16 cellular contexts compared by ENCODE assay signal in genomic region chr9:94018628-94019027, GRCh38.
DNase-seq lines count a peak whose midpoint lies in the region; ATAC-seq and TF ChIP-seq lines count a peak whose summit lies in the region.
"Had no signal": no experiment of that assay in that cellular context is flagged by ENCODE, and none has a peak within 500 bp of the region (broad histone marks: within the 10 kb centered on the region; RNA-seq: fewer than 3 reads in every experiment).

No MANE protein-coding gene starts in this region.

- H2AFZ ChIP-seq in KMS-11 (ENCODE audit: low read depth), result peak overlapping the region; percentile 59

- DNase-seq in AG09319 (ENCODE audit: extremely low read depth, low read depth) (peak; percentile 38), cerebellar cortex (ENCODE audit: low spot score) (peak; percentile 18), lower lobe of right lung (no peak), T-helper 17 cell (no peak)
- DNase-seq in activated CD8-positive, alpha-beta memory T cell treated with anti-CD3 and anti-CD28 coated beads, Interleukin-2, amount 50 U/mL, for 48 hours, result no peak
- DNase-seq in activated CD8-positive, alpha-beta memory T cell treated with anti-CD3 and anti-CD28 coated beads, Interleukin-2, amount 10 ng/mL, durations not matched to agents 7 days and 5 days, result no peak
- DNase-seq: activated CD4-positive, alpha-beta T cell treated with anti-CD3 and anti-CD28 coated beads, Interleukin-2, amount 10 ng/mL, durations not matched to agents 24 days and 14 days; anterior cingulate cortex; DMS153; gastrocnemius medialis; H7; posterior cingulate gyrus; SIG-M5 had no signal

- no peaks in the 10 kb centered on the region for H3K36me3 Mint-ChIP-seq in T-helper 17 cell (ENCODE audit: low read depth)
- H3K36me3 Mint-ChIP-seq in activated CD8-positive, alpha-beta memory T cell treated with anti-CD3 and anti-CD28 coated beads, Interleukin-2, amount 10 ng/mL, durations not matched to agents 7 days and 5 days, result no peaks in the 10 kb centered on the region

- H4K20me1 ChIP-seq in KMS-11 (ENCODE audit: insufficient read depth), result no peaks in the 10 kb centered on the region

- H3K9me3 ChIP-seq in lower lobe of right lung (peaks cover 6% of the 10 kb centered on the region), T-helper 17 cell (ENCODE audit: control insufficient read depth, low read length, poor library complexity, severe bottlenecking) (no peaks in the 10 kb centered on the region)
- H3K9me3 ChIP-seq: gastrocnemius medialis had no signal

- no peak for TF ChIP-seq CTCF in AG09319 (IDR thresholded peaks at IDR 0.05; ENCODE audit: low read depth, low read length)
- TF ChIP-seq CTCF in KMS-11 (conservative IDR thresholded peaks at IDR 0.05; ENCODE audit: low read depth, low read length), result no peak
- no peak for TF ChIP-seq CTCF in lower lobe of right lung (IDR thresholded peaks at IDR 0.05)

- H3K9me3 Mint-ChIP-seq in activated CD8-positive, alpha-beta memory T cell treated with anti-CD3 and anti-CD28 coated beads, Interleukin-2, amount 10 ng/mL, durations not matched to agents 7 days and 5 days (ENCODE audit: low read depth), result no peaks in the 10 kb centered on the region

- peak overlapping the region; percentile 30; the same call in 1 of the 2 replicates for H3K9ac ChIP-seq in KMS-11

- H3K4me3 Mint-ChIP-seq in T-helper 17 cell, result no peak overlapping the region
- no peak overlapping the region for H3K4me3 Mint-ChIP-seq in activated CD8-positive, alpha-beta memory T cell treated with anti-CD3 and anti-CD28 coated beads, Interleukin-2, amount 10 ng/mL, durations not matched to agents 7 days and 5 days
- H3K4me3 Mint-ChIP-seq: activated CD4-positive, alpha-beta T cell treated with anti-CD3 and anti-CD28 coated beads, Interleukin-2, amount 10 ng/mL, durations not matched to agents 24 days and 14 days; activated T-helper 1 cell treated with anti-CD3 and anti-CD28 coated beads, Interleukin-12 subunit alpha, Interleukin-12 subunit beta, Interleukin-2, Interleukin-4 antibody, amounts not matched to agents 30 ng/mL and 10 ng/mL and 1 ng/mL, durations not matched to agents 14 hours and 24 hours and 36 hours had no signal

- peaks cover 2% of the 10 kb centered on the region for H3K4me1 Mint-ChIP-seq in T-helper 17 cell
- no peaks in the 10 kb centered on the region for H3K4me1 Mint-ChIP-seq in activated CD8-positive, alpha-beta memory T cell treated with anti-CD3 and anti-CD28 coated beads, Interleukin-2, amount 10 ng/mL, durations not matched to agents 7 days and 5 days
- H3K4me1 Mint-ChIP-seq: activated CD4-positive, alpha-beta T cell treated with anti-CD3 and anti-CD28 coated beads, Interleukin-2, amount 10 ng/mL, durations not matched to agents 24 days and 14 days had no signal

- H3K4me1 ChIP-seq in KMS-11 (ENCODE audit: low read depth, poor library complexity, severe bottlenecking), result peaks cover 29% of the 10 kb centered on the region
- H3K4me1 ChIP-seq in lower lobe of right lung, result peaks cover 8% of the 10 kb centered on the region
- H3K4me1 ChIP-seq: gastrocnemius medialis had no signal

- H3K27me3 ChIP-seq in KMS-11 (ENCODE audit: insufficient read depth, low read depth), result no peaks in the 10 kb centered on the region
- no peaks in the 10 kb centered on the region for H3K27me3 ChIP-seq in lower lobe of right lung (ENCODE audit: low read depth)
- H3K27me3 ChIP-seq: gastrocnemius medialis had no signal

- intact Hi-C loops in lower lobe of right lung (cut with DNase I), result no loop called here

- H3K27me3 Mint-ChIP-seq in T-helper 17 cell, result peaks cover 12% of the 10 kb centered on the region
- no peaks in the 10 kb centered on the region for H3K27me3 Mint-ChIP-seq in activated CD8-positive, alpha-beta memory T cell treated with anti-CD3 and anti-CD28 coated beads, Interleukin-2, amount 10 ng/mL, durations not matched to agents 7 days and 5 days

- H3K4me3 ChIP-seq in KMS-11 (IDR thresholded peaks at IDR 0.05; ENCODE audit: insufficient read depth, low read depth, low read length) (no peak overlapping the region), lower lobe of right lung (no peak overlapping the region)
- H3K4me3 ChIP-seq: gastrocnemius medialis had no signal

- peak; percentile 41 to 57 for ATAC-seq in lower lobe of right lung
- ATAC-seq in GM21825 (IDR thresholded peaks at IDR 0.05; ENCODE audit: unreplicated experiment), result no peak
- ATAC-seq in T-helper 17 cell, result no peak
- ATAC-seq in activated CD8-positive, alpha-beta memory T cell treated with anti-CD3 and anti-CD28 coated beads, Interleukin-2, amount 10 ng/mL, durations not matched to agents 7 days and 5 days, result no peak
- ATAC-seq: gastrocnemius medialis had no signal

- no peaks in the 10 kb centered on the region for H3K79me2 ChIP-seq in KMS-11 (ENCODE audit: insufficient read depth, low read depth)

- H3K36me3 ChIP-seq in KMS-11 (ENCODE audit: insufficient read depth), result no peaks in the 10 kb centered on the region
- no peaks in the 10 kb centered on the region for H3K36me3 ChIP-seq in lower lobe of right lung
- H3K36me3 ChIP-seq: gastrocnemius medialis had no signal

- no peak overlapping the region for H3K27ac Mint-ChIP-seq in T-helper 17 cell
- H3K27ac Mint-ChIP-seq in activated CD8-positive, alpha-beta memory T cell treated with anti-CD3 and anti-CD28 coated beads, Interleukin-2, amount 10 ng/mL, durations not matched to agents 7 days and 5 days, result no peak overlapping the region
- H3K27ac Mint-ChIP-seq: activated CD4-positive, alpha-beta T cell treated with anti-CD3 and anti-CD28 coated beads, Interleukin-2, amount 10 ng/mL, durations not matched to agents 24 days and 14 days; activated T-helper 1 cell treated with anti-CD3 and anti-CD28 coated beads, Interleukin-12 subunit alpha, Interleukin-12 subunit beta, Interleukin-2, Interleukin-4 antibody, amounts not matched to agents 30 ng/mL and 10 ng/mL and 1 ng/mL, durations not matched to agents 14 hours and 24 hours and 36 hours had no signal

- H3K27ac ChIP-seq in KMS-11 (peak overlapping the region; percentile 67), lower lobe of right lung (peak overlapping the region; percentile 0)
- H3K27ac ChIP-seq: gastrocnemius medialis had no signal

- CTCF ChIA-PET in activated CD8-positive, alpha-beta memory T cell treated with anti-CD3 and anti-CD28 coated beads, Interleukin-2, amount 10 ng/mL, durations not matched to agents 7 days and 5 days (lab: Charles Lee), result interaction anchor here (1.2 kb wide), 1 partner anchor 195 kb away, joined by 3 read pairs; no protein-coding TSS in a partner anchor

- peak overlapping the region; percentile 43 for H3K4me2 ChIP-seq in KMS-11

Comparison
In these comparisons a context has a peak if more than half of its experiments do, and no peak if none do; other contexts are left out.
1. DNase-seq: peak in AG09319 (single experiment) and cerebellar cortex (single experiment); none in lower lobe of right lung (single experiment), activated CD8-positive, alpha-beta memory T cell treated with anti-CD3 and anti-CD28 coated beads, Interleukin-2, amount 50 U/mL, for 48 hours (single experiment), T-helper 17 cell (0 of 3) and activated CD8-positive, alpha-beta memory T cell treated with anti-CD3 and anti-CD28 coated beads, Interleukin-2, amount 10 ng/mL, durations not matched to agents 7 days and 5 days (single experiment).
2. ATAC-seq: peak in lower lobe of right lung (2 of 2); none in GM21825 (single experiment), T-helper 17 cell (single experiment) and activated CD8-positive, alpha-beta memory T cell treated with anti-CD3 and anti-CD28 coated beads, Interleukin-2, amount 10 ng/mL, durations not matched to agents 7 days and 5 days (single experiment).